In the genomic region with DNA sequence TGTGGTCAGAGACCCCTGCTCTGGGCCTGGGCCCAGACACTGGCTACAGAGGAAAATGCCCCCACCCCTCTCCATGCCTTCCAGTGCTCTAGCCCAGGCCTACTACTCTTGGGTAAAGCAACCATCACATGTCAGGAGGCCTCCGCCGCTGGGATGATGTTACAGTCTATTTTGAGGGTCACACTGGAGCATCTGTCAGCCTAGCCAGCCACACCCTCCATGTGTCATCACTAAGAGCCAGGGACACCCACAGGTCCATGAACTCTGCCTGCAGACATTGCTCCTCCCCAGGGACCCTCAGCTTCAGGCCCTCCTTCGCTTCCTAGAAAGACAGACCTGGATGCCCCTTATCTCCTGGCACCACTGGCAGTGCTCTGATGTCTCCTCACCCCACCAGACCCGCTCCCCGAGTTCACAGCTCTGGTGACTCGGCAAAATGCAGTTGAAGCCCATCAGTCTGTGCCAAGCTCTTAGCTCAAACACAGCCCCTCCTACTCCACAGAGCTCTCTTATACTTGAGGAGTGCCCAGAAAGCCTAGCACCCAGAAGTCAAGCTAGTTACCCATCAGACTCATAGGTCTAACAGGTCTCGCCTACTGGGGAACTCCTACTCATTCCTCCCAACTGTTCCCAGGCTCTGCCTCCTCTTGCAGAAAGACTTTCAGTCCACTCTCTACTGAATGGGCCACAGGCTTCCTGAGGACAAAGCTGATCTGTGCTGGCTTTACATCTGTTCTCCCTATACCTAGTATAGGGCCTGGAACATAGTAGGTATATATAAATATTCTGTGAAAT, we compare ENCODE assay signal across 2 cellular contexts.
TF ChIP-seq lines count a peak whose summit lies in the region.

No MANE protein-coding gene starts in this region.

TF ChIP-seq in HEK293T, 16 proteins besides CTCF, POLR2A, EP300 and RAD21:
- TF ChIP-seq FOXM1 (IDR thresholded peaks at IDR 0.05; ENCODE audit: borderline replicate concordance) (no peak), FOXA1 (IDR thresholded peaks at IDR 0.05) (no peak), ELF4 (IDR thresholded peaks at IDR 0.05) (no peak), LEF1 (IDR thresholded peaks at IDR 0.05; ENCODE audit: borderline replicate concordance) (no peak), SUZ12 (IDR thresholded peaks at IDR 0.05) (no peak), L3MBTL2 (conservative IDR thresholded peaks at IDR 0.05) (no peak), NFRKB (IDR thresholded peaks at IDR 0.05) (no peak), FOXK2 (IDR thresholded peaks at IDR 0.05) (no peak), HDGF (IDR thresholded peaks at IDR 0.05; ENCODE audit: borderline replicate concordance) (no peak), TARDBP (IDR thresholded peaks at IDR 0.05) (no peak), ZNF384 (IDR thresholded peaks at IDR 0.05) (no peak), SP1 (IDR thresholded peaks at IDR 0.05) (no peak), ARNT (IDR thresholded peaks at IDR 0.05) (no peak), CTBP1 (IDR thresholded peaks at IDR 0.05; ENCODE audit: borderline replicate concordance) (no peak)
- TF ChIP-seq, protein P1, sequence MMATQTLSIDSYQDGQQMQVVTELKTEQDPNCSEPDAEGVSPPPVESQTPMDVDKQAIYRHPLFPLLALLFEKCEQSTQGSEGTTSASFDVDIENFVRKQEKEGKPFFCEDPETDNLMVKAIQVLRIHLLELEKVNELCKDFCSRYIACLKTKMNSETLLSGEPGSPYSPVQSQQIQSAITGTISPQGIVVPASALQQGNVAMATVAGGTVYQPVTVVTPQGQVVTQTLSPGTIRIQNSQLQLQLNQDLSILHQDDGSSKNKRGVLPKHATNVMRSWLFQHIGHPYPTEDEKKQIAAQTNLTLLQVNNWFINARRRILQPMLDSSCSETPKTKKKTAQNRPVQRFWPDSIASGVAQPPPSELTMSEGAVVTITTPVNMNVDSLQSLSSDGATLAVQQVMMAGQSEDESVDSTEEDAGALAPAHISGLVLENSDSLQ (IDR thresholded peaks at IDR 0.05) = no peak

TF ChIP-seq in K562, 482 proteins besides CTCF, POLR2A, EP300 and RAD21 (continues in another document):
- no peak for TF ChIP-seq SRSF1 (IDR thresholded peaks at IDR 0.05; ENCODE audit: low read depth, low read length)
- no peak for TF ChIP-seq CHD1 (IDR thresholded peaks at IDR 0.05; ENCODE audit: low read length)
- no peak for TF ChIP-seq RUNX1 (IDR thresholded peaks at IDR 0.05; ENCODE audit: low read depth)
- TF ChIP-seq, protein P2, sequence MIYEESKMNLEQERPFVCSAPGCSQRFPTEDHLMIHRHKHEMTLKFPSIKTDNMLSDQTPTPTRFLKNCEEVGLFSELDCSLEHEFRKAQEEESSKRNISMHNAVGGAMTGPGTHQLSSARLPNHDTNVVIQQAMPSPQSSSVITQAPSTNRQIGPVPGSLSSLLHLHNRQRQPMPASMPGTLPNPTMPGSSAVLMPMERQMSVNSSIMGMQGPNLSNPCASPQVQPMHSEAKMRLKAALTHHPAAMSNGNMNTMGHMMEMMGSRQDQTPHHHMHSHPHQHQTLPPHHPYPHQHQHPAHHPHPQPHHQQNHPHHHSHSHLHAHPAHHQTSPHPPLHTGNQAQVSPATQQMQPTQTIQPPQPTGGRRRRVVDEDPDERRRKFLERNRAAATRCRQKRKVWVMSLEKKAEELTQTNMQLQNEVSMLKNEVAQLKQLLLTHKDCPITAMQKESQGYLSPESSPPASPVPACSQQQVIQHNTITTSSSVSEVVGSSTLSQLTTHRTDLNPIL (CRISPR knock-in tag; IDR thresholded peaks at IDR 0.05) = no peak
- TF ChIP-seq, protein P3, sequence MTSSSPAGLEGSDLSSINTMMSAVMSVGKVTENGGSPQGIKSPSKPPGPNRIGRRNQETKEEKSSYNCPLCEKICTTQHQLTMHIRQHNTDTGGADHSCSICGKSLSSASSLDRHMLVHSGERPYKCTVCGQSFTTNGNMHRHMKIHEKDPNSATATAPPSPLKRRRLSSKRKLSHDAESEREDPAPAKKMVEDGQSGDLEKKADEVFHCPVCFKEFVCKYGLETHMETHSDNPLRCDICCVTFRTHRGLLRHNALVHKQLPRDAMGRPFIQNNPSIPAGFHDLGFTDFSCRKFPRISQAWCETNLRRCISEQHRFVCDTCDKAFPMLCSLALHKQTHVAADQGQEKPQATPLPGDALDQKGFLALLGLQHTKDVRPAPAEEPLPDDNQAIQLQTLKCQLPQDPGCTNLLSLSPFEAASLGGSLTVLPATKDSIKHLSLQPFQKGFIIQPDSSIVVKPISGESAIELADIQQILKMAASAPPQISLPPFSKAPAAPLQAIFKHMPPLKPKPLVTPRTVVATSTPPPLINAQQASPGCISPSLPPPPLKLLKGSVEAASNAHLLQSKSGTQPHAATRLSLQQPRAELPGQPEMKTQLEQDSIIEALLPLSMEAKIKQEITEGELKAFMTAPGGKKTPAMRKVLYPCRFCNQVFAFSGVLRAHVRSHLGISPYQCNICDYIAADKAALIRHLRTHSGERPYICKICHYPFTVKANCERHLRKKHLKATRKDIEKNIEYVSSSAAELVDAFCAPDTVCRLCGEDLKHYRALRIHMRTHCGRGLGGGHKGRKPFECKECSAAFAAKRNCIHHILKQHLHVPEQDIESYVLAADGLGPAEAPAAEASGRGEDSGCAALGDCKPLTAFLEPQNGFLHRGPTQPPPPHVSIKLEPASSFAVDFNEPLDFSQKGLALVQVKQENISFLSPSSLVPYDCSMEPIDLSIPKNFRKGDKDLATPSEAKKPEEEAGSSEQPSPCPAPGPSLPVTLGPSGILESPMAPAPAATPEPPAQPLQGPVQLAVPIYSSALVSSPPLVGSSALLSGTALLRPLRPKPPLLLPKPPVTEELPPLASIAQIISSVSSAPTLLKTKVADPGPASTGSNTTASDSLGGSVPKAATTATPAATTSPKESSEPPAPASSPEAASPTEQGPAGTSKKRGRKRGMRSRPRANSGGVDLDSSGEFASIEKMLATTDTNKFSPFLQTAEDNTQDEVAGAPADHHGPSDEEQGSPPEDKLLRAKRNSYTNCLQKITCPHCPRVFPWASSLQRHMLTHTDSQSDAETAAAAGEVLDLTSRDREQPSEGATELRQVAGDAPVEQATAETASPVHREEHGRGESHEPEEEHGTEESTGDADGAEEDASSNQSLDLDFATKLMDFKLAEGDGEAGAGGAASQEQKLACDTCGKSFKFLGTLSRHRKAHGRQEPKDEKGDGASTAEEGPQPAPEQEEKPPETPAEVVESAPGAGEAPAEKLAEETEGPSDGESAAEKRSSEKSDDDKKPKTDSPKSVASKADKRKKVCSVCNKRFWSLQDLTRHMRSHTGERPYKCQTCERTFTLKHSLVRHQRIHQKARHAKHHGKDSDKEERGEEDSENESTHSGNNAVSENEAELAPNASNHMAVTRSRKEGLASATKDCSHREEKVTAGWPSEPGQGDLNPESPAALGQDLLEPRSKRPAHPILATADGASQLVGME (CRISPR knock-in tag; IDR thresholded peaks at IDR 0.05) = no peak
- TF ChIP-seq, protein P4, sequence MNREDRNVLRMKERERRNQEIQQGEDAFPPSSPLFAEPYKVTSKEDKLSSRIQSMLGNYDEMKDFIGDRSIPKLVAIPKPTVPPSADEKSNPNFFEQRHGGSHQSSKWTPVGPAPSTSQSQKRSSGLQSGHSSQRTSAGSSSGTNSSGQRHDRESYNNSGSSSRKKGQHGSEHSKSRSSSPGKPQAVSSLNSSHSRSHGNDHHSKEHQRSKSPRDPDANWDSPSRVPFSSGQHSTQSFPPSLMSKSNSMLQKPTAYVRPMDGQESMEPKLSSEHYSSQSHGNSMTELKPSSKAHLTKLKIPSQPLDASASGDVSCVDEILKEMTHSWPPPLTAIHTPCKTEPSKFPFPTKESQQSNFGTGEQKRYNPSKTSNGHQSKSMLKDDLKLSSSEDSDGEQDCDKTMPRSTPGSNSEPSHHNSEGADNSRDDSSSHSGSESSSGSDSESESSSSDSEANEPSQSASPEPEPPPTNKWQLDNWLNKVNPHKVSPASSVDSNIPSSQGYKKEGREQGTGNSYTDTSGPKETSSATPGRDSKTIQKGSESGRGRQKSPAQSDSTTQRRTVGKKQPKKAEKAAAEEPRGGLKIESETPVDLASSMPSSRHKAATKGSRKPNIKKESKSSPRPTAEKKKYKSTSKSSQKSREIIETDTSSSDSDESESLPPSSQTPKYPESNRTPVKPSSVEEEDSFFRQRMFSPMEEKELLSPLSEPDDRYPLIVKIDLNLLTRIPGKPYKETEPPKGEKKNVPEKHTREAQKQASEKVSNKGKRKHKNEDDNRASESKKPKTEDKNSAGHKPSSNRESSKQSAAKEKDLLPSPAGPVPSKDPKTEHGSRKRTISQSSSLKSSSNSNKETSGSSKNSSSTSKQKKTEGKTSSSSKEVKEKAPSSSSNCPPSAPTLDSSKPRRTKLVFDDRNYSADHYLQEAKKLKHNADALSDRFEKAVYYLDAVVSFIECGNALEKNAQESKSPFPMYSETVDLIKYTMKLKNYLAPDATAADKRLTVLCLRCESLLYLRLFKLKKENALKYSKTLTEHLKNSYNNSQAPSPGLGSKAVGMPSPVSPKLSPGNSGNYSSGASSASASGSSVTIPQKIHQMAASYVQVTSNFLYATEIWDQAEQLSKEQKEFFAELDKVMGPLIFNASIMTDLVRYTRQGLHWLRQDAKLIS (CRISPR knock-in tag; IDR thresholded peaks at IDR 0.05) = no peak
- TF ChIP-seq, protein P5, sequence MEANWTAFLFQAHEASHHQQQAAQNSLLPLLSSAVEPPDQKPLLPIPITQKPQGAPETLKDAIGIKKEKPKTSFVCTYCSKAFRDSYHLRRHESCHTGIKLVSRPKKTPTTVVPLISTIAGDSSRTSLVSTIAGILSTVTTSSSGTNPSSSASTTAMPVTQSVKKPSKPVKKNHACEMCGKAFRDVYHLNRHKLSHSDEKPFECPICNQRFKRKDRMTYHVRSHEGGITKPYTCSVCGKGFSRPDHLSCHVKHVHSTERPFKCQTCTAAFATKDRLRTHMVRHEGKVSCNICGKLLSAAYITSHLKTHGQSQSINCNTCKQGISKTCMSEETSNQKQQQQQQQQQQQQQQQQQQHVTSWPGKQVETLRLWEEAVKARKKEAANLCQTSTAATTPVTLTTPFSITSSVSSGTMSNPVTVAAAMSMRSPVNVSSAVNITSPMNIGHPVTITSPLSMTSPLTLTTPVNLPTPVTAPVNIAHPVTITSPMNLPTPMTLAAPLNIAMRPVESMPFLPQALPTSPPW (CRISPR knock-in tag; IDR thresholded peaks at IDR 0.05) = no peak
- no peak for TF ChIP-seq MTA1 (IDR thresholded peaks at IDR 0.05; ENCODE audit: borderline replicate concordance)
- TF ChIP-seq, protein P6, sequence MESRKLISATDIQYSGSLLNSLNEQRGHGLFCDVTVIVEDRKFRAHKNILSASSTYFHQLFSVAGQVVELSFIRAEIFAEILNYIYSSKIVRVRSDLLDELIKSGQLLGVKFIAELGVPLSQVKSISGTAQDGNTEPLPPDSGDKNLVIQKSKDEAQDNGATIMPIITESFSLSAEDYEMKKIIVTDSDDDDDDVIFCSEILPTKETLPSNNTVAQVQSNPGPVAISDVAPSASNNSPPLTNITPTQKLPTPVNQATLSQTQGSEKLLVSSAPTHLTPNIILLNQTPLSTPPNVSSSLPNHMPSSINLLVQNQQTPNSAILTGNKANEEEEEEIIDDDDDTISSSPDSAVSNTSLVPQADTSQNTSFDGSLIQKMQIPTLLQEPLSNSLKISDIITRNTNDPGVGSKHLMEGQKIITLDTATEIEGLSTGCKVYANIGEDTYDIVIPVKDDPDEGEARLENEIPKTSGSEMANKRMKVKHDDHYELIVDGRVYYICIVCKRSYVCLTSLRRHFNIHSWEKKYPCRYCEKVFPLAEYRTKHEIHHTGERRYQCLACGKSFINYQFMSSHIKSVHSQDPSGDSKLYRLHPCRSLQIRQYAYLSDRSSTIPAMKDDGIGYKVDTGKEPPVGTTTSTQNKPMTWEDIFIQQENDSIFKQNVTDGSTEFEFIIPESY (CRISPR knock-in tag; IDR thresholded peaks at IDR 0.05) = no peak
- no peak for TF ChIP-seq TRIM28 (IDR thresholded peaks at IDR 0.05)
- no peak for TF ChIP-seq RFX7 (CRISPR knock-in tag; IDR thresholded peaks at IDR 0.05)
- TF ChIP-seq RFX5 (IDR thresholded peaks at IDR 0.05; ENCODE audit: low read depth, low read length) = no peak
- TF ChIP-seq, protein P7, sequence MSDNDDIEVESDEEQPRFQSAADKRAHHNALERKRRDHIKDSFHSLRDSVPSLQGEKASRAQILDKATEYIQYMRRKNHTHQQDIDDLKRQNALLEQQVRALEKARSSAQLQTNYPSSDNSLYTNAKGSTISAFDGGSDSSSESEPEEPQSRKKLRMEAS (CRISPR knock-in tag; IDR thresholded peaks at IDR 0.05) = peak; percentile 47
- TF ChIP-seq RBBP5 (IDR thresholded peaks at IDR 0.05; ENCODE audit: borderline replicate concordance, insufficient read depth, low read length, poor library complexity, severe bottlenecking) = no peak
- TF ChIP-seq, protein P8, sequence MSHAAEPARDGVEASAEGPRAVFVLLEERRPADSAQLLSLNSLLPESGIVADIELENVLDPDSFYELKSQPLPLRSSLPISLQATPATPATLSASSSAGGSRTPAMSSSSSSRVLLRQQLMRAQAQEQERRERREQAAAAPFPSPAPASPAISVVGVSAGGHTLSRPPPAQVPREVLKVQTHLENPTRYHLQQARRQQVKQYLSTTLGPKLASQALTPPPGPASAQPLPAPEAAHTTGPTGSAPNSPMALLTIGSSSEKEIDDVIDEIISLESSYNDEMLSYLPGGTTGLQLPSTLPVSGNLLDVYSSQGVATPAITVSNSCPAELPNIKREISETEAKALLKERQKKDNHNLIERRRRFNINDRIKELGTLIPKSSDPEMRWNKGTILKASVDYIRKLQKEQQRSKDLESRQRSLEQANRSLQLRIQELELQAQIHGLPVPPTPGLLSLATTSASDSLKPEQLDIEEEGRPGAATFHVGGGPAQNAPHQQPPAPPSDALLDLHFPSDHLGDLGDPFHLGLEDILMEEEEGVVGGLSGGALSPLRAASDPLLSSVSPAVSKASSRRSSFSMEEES (CRISPR knock-in tag; IDR thresholded peaks at IDR 0.05) = no peak
- TF ChIP-seq NR1H2 (CRISPR knock-in tag; IDR thresholded peaks at IDR 0.05) = no peak
- TF ChIP-seq, protein P9, sequence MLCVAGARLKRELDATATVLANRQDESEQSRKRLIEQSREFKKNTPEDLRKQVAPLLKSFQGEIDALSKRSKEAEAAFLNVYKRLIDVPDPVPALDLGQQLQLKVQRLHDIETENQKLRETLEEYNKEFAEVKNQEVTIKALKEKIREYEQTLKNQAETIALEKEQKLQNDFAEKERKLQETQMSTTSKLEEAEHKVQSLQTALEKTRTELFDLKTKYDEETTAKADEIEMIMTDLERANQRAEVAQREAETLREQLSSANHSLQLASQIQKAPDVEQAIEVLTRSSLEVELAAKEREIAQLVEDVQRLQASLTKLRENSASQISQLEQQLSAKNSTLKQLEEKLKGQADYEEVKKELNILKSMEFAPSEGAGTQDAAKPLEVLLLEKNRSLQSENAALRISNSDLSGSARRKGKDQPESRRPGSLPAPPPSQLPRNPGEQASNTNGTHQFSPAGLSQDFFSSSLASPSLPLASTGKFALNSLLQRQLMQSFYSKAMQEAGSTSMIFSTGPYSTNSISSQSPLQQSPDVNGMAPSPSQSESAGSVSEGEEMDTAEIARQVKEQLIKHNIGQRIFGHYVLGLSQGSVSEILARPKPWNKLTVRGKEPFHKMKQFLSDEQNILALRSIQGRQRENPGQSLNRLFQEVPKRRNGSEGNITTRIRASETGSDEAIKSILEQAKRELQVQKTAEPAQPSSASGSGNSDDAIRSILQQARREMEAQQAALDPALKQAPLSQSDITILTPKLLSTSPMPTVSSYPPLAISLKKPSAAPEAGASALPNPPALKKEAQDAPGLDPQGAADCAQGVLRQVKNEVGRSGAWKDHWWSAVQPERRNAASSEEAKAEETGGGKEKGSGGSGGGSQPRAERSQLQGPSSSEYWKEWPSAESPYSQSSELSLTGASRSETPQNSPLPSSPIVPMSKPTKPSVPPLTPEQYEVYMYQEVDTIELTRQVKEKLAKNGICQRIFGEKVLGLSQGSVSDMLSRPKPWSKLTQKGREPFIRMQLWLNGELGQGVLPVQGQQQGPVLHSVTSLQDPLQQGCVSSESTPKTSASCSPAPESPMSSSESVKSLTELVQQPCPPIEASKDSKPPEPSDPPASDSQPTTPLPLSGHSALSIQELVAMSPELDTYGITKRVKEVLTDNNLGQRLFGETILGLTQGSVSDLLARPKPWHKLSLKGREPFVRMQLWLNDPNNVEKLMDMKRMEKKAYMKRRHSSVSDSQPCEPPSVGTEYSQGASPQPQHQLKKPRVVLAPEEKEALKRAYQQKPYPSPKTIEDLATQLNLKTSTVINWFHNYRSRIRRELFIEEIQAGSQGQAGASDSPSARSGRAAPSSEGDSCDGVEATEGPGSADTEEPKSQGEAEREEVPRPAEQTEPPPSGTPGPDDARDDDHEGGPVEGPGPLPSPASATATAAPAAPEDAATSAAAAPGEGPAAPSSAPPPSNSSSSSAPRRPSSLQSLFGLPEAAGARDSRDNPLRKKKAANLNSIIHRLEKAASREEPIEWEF (CRISPR knock-in tag; IDR thresholded peaks at IDR 0.05) = no peak
- peak; percentile 81 for TF ChIP-seq CREM (IDR thresholded peaks at IDR 0.05; ENCODE audit: low read depth)
- TF ChIP-seq SOX6 (IDR thresholded peaks at IDR 0.05) = no peak
